In the genomic region with DNA sequence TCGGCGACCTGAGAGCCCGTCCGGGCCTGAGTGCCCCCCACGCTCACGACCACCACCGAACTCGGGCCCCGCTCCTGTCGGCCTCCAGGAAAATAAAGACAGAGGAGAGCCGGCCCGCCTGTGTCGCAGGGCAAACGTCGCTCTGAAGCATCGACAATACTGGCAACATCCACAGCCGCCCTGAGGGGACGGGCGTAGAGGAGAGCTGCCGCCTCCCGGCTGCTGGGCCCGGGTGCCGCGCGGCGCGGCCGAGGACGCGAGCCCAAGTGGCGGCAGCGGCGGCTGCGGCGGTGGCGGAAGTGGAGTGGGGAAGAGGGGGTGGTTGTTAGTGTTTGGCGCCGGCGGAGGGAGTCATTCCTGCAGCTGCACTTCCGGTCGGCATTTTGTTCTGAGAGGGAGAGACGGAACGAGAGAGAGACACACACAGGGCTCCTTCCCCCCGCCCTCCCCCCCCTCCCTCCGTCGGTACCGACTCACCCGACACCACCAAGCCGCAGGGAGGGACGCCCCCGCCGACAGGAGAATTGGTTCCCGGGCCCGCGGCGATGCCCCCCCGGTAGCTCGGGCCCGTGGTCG, we compare ENCODE assay signal across 8 cellular contexts. TPM values are rescaled to one million over a fixed set of nuclear protein-coding genes. Genes with fewer than 3 reads are reported as not detected.
DNase-seq lines count a peak whose midpoint lies in the region; ATAC-seq and TF ChIP-seq lines count a peak whose summit lies in the region.

A gene with protein sequence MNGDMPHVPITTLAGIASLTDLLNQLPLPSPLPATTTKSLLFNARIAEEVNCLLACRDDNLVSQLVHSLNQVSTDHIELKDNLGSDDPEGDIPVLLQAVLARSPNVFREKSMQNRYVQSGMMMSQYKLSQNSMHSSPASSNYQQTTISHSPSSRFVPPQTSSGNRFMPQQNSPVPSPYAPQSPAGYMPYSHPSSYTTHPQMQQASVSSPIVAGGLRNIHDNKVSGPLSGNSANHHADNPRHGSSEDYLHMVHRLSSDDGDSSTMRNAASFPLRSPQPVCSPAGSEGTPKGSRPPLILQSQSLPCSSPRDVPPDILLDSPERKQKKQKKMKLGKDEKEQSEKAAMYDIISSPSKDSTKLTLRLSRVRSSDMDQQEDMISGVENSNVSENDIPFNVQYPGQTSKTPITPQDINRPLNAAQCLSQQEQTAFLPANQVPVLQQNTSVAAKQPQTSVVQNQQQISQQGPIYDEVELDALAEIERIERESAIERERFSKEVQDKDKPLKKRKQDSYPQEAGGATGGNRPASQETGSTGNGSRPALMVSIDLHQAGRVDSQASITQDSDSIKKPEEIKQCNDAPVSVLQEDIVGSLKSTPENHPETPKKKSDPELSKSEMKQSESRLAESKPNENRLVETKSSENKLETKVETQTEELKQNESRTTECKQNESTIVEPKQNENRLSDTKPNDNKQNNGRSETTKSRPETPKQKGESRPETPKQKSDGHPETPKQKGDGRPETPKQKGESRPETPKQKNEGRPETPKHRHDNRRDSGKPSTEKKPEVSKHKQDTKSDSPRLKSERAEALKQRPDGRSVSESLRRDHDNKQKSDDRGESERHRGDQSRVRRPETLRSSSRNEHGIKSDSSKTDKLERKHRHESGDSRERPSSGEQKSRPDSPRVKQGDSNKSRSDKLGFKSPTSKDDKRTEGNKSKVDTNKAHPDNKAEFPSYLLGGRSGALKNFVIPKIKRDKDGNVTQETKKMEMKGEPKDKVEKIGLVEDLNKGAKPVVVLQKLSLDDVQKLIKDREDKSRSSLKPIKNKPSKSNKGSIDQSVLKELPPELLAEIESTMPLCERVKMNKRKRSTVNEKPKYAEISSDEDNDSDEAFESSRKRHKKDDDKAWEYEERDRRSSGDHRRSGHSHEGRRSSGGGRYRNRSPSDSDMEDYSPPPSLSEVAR (N-terminal part only) (plus strand): TSS at position 381 of the 576 bp plus-strand sequence. CDS start 76,928 bp downstream, outside the sequence.

- no peak for TF ChIP-seq CTCF in BE2C (IDR thresholded peaks at IDR 0.05; ENCODE audit: low read depth, low read length)
- TF ChIP-seq CTCF in colonic mucosa (IDR thresholded peaks at IDR 0.05): no peak

- intact Hi-C loops in colonic mucosa (cut with DNase I): no loop called here

- H3K27me3 ChIP-seq in BE2C (no peaks in the 10 kb centered on the region), colonic mucosa (no peaks in the 10 kb centered on the region)

- H3K4me1 ChIP-seq in BE2C: no peaks in the 10 kb centered on the region
- peaks cover 6% of the 10 kb centered on the region for H3K4me1 ChIP-seq in colonic mucosa

- H3K27ac ChIP-seq in colonic mucosa: peak within 1 kb of the TSS; percentile 94

- H3K4me3 ChIP-seq in BE2C (ENCODE audit: low read depth, low read length) (peak within 1 kb of the TSS; percentile 94), colonic mucosa (peak within 1 kb of the TSS; percentile 75)

- H3K36me3 ChIP-seq in BE2C: 0 out of 2 replicates have a peak, but pooled peaks cover 4% of the 10 kb centered on the region
- H3K36me3 ChIP-seq in colonic mucosa: no peaks in the 10 kb centered on the region

- ATAC-seq in GM19324 (IDR thresholded peaks at IDR 0.05; ENCODE audit: low FRiP score, unreplicated experiment): peak; percentile 69
- peak; percentile 69 for ATAC-seq in HG03460 (IDR thresholded peaks at IDR 0.05; ENCODE audit: unreplicated experiment)

- H3K9ac ChIP-seq in colonic mucosa (ENCODE audit: low read depth in 2 of 2, low read length in 2 of 2): peak within 1 kb of the TSS; percentile 90 to 97

- H3K9me3 ChIP-seq in BE2C (no peaks in the 10 kb centered on the region), colonic mucosa (no peaks in the 10 kb centered on the region)

- DNase-seq in BE2C (peak; percentile 93), NCI-H524 treated with DMSO at 0.1 percent for 48 hours (lab: John Stamatoyannopoulos, UW) (peak; percentile 84), colonic mucosa (peak; percentile 93), left kidney (ENCODE audit: low read depth, low spot score) (peak; percentile 98)
- DNase-seq in activated CD4-positive, alpha-beta T cell treated with anti-CD3 and anti-CD28 coated beads for 48 hours: peak; percentile 93
- peak; percentile 86 to 91 for DNase-seq in stimulated activated CD4-positive, alpha-beta T cell treated with anti-CD3 and anti-CD28 coated beads, Interleukin-2, amount 100 ng/mL, for 24 hours

RNA-seq across cellular contexts. Expression of the gene that starts here (rescaled TPM):
- 37.7 TPM for polyA plus RNA-seq in BE2C (2012; ENCODE audit: insufficient read depth, insufficient read length, low read depth)
- total RNA-seq in colonic mucosa: 10 to 100 TPM; 47.6 to 59.2 TPM

Comparison
In these comparisons a context has a peak if more than half of its experiments do, and no peak if none do; other contexts are left out.
1. Peak in every context shown above with its lines: DNase-seq, ATAC-seq, H3K4me3 ChIP-seq and H3K27ac ChIP-seq.